ENCODE assay signal across 9 cellular contexts in the genomic region with DNA sequence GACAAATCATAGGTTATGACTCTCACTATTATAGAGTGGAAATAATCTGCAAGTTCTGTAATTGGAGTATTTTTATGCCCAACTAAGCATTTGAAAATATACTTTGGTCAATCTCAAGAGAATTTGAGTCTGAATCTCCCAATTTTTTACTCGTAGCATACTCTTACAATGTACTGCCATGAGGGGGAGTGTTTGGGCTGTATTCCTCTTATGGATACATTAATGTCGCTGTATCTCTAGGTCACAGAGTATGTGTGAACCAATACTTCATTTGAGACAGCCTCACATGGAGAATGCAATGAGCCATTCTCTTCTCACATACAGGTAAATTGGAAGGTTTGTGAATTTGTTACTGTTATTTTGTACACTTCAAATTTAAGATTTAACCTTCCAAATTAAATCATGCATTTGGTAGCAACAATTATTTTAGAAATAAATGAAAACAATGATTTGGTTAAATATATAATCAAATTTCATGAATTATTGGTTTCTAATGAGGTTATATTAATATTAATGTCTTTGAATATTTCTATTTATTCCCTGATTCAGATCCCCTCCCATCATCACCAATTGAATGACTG. TPM values are rescaled to one million over a fixed set of nuclear protein-coding genes. Genes with fewer than 3 reads are reported as not detected.
DNase-seq lines count a peak whose midpoint lies in the region; ATAC-seq and TF ChIP-seq lines count a peak whose summit lies in the region.
"Had no signal": no experiment of that assay in that cellular context is flagged by ENCODE, and none has a peak within 500 bp of the region (broad histone marks: within the 10 kb centered on the region; RNA-seq: fewer than 3 reads in every experiment).

No MANE protein-coding gene starts in this region.

- ATAC-seq in GM21381 (IDR thresholded peaks at IDR 0.05; ENCODE audit: unreplicated experiment) (peak; percentile 99), HG03520 (IDR thresholded peaks at IDR 0.05; ENCODE audit: unreplicated experiment) (peak; percentile 91)
- peak; percentile 100 for ATAC-seq in stimulated activated naive CD8-positive, alpha-beta T cell treated with anti-CD3 and anti-CD28 coated beads, Interleukin-15, Interleukin-2, amounts not matched to agents 100 U/mL and 50 U/mL, for 24 hours

- H3K36me3 ChIP-seq in ascending aorta, result no peaks in the 10 kb centered on the region
- H3K36me3 ChIP-seq: BLaER1 treated with 17β-estradiol and CSF1 and Interleukin-3, amounts not matched to agents 10 nM and 100 nM had no signal

- TF ChIP-seq CTCF in ascending aorta (IDR thresholded peaks at IDR 0.05), result peak; percentile 58 to 80 (median 80)

- H3K27me3 ChIP-seq in ascending aorta, result no peaks in the 10 kb centered on the region

- no peak overlapping the region for H3K4me3 ChIP-seq in ascending aorta
- H3K4me3 ChIP-seq: BLaER1 treated with 17β-estradiol and CSF1 and Interleukin-3, amounts not matched to agents 10 nM and 100 nM had no signal

- no peaks in the 10 kb centered on the region for H3K9me3 ChIP-seq in ascending aorta

- intact Hi-C loops in ascending aorta (cut with DNase I), result loop anchor here (1.0 to 5.0 kb wide), 2 partner anchors 35 to 192 kb away; partner anchors contain the start of gene SLC9C1

- DNase-seq in NK-92 treated with Interleukin-12 subunit alpha and Interleukin-12 subunit beta, amount 100 ng/mL, for 24 hours (lab: John Stamatoyannopoulos, UW), result peak; percentile 3
- DNase-seq in NK-92 (lab: John Stamatoyannopoulos, UW; ENCODE audit: unreplicated experiment) (no peak), NCI-H748 treated with DMSO at 0.1 percent for 48 hours (lab: John Stamatoyannopoulos, UW) (peak; percentile 63), ascending aorta (ENCODE audit: low spot score in 2 of 2) (no peak), hepatic stellate cell (ENCODE audit: low spot score) (peak; percentile 15)
- no peak for DNase-seq in stimulated activated naive CD8-positive, alpha-beta T cell treated with anti-CD3 and anti-CD28 coated beads, Interleukin-15, Interleukin-2, amounts not matched to agents 100 U/mL and 50 U/mL, for 24 hours

- no peaks in the 10 kb centered on the region for H3K4me1 ChIP-seq in ascending aorta
- H3K4me1 ChIP-seq: BLaER1 treated with 17β-estradiol and CSF1 and Interleukin-3, amounts not matched to agents 10 nM and 100 nM had no signal

- no peak overlapping the region for H3K27ac ChIP-seq in ascending aorta
- H3K27ac ChIP-seq: BLaER1 treated with 17β-estradiol and CSF1 and Interleukin-3, amounts not matched to agents 10 nM and 100 nM had no signal

RNA-seq across cellular contexts. Expression of gene CD200, which starts 5.5 kb away (rescaled TPM):
- 3.6 TPM for total RNA-seq in ascending aorta

RNA-seq across cellular contexts. Expression of gene SLC9C1, which starts 33.4 kb away (rescaled TPM):
- total RNA-seq in ascending aorta, result 0.32 TPM

Comparison
In these comparisons a context has a peak if more than half of its experiments do, and no peak if none do; other contexts are left out.
1. DNase-seq: peak in NK-92 treated with Interleukin-12 subunit alpha and Interleukin-12 subunit beta, amount 100 ng/mL, for 24 hours (single experiment), NCI-H748 treated with DMSO at 0.1 percent for 48 hours (single experiment) and hepatic stellate cell (single experiment); none in NK-92 (single experiment), ascending aorta (0 of 2) and stimulated activated naive CD8-positive, alpha-beta T cell treated with anti-CD3 and anti-CD28 coated beads, Interleukin-15, Interleukin-2, amounts not matched to agents 100 U/mL and 50 U/mL, for 24 hours (single experiment).
2. Peak in every context shown above with its lines, with median percentiles within 50 percentile points of each other: ATAC-seq.